11 cellular contexts compared by ENCODE assay signal in genomic region chr2:23330214-23330613, GRCh38. TPM values are rescaled to one million over a fixed set of nuclear protein-coding genes. Genes with fewer than 3 reads are reported as not detected.
DNase-seq lines count a peak whose midpoint lies in the region; ATAC-seq, FAIRE-seq and TF ChIP-seq lines count a peak whose summit lies in the region.
"Had no signal": no experiment of that assay in that cellular context is flagged by ENCODE, and none has a peak within 500 bp of the region (broad histone marks: within the 10 kb centered on the region; RNA-seq: fewer than 3 reads in every experiment).

No MANE protein-coding gene starts in this region.

- POLR2A ChIA-PET in HEK293 (lab: Yijun Ruan, JAX), result no interaction called here
- POLR2A ChIA-PET in SK-N-SH (lab: Yijun Ruan, JAX), result no interaction called here

- peak; percentile 17; the same call in 1 of the 2 replicates for TF ChIP-seq RAD21 in SK-N-SH (IDR thresholded peaks at IDR 0.05; ENCODE audit: low read length)

- ATAC-seq in HG03175 (IDR thresholded peaks at IDR 0.05; ENCODE audit: unreplicated experiment) (no peak), GM19455 (IDR thresholded peaks at IDR 0.05; ENCODE audit: unreplicated experiment) (no peak)
- ATAC-seq: body of pancreas, psoas muscle had no signal

- no peak overlapping the region for H3K27ac ChIP-seq in HEK293 (ENCODE audit: extremely low read depth, low read depth, low read length)
- no peak overlapping the region for H3K27ac ChIP-seq in SK-N-SH (ENCODE audit: low read depth in 2 of 2, low read length in 1 of 2)
- H3K27ac ChIP-seq: body of pancreas, psoas muscle had no signal

- H3K4me2 ChIP-seq in SK-N-SH, result no peak overlapping the region

- TF ChIP-seq CTCF in D721Med (IDR thresholded peaks at IDR 0.05; ENCODE audit: insufficient read depth, missing control alignments) (peak; percentile 37), HEK293 (tag by site-specific recombination; IDR thresholded peaks at IDR 0.05) (peak; percentile 17; the same call in 1 of the 2 replicates), SK-N-SH (IDR thresholded peaks at IDR 0.05) (peak; percentile 24; the same call in 1 of the 2 replicates), kidney epithelial cell (IDR thresholded peaks at IDR 0.05; ENCODE audit: insufficient read depth, low read length, poor library complexity, severe bottlenecking) (peak; percentile 8)

- TF ChIP-seq EP300 in SK-N-SH (IDR thresholded peaks at IDR 0.05; ENCODE audit: borderline replicate concordance in 1 of 2, low read depth in 1 of 2, low read length in 1 of 2), result no peak

- no peak for FAIRE-seq in D721Med (lab: Jason Lieb, UNC)

- no peak overlapping the region for H2AFZ ChIP-seq in SK-N-SH (ENCODE audit: low read depth)

- no peaks in the 10 kb centered on the region for H3F3A ChIP-seq in SK-N-SH (replicated peaks; ENCODE audit: insufficient read depth)

- H3K27me3 ChIP-seq in SK-N-SH (ENCODE audit: insufficient read depth) (peaks cover 15% of the 10 kb centered on the region; the same call in 1 of the 2 replicates), kidney epithelial cell (ENCODE audit: control insufficient read depth, insufficient read depth, low read length) (peaks cover 9% of the 10 kb centered on the region)
- H3K27me3 ChIP-seq: body of pancreas had no signal

- H3K4me1 ChIP-seq in HEK293 (ENCODE audit: control insufficient read depth, insufficient read depth, low read length), result no peaks in the 10 kb centered on the region
- peaks cover 0 to 16% of the 10 kb centered on the region in 2 experiments; a peak in 1 of 4 replicates for H3K4me1 ChIP-seq in SK-N-SH (ENCODE audit: control insufficient read depth in 1 of 2, insufficient read depth in 2 of 2, low read depth in 1 of 2, low read length in 1 of 2)
- H3K4me1 ChIP-seq: body of pancreas, psoas muscle had no signal

- H3K9me3 ChIP-seq in HEK293 (ENCODE audit: control insufficient read depth, insufficient read depth, low read depth, low read length) (no peaks in the 10 kb centered on the region), SK-N-SH (no peaks in the 10 kb centered on the region)
- H3K9me3 ChIP-seq: body of pancreas, psoas muscle had no signal

- H3K9me2 ChIP-seq in SK-N-SH, result no peaks in the 10 kb centered on the region

- in situ Hi-C loops in G401 (cut with HindIII; ENCODE audit: low sequenced_read_pairs), result no loop called here

- CTCF ChIA-PET in HEK293 (lab: Yijun Ruan, JAX), result interaction anchor here (0.6 to 1.4 kb wide), 5 partner anchors 17 to 1006 kb away, joined by 3 to 6 read pairs (median 3); no protein-coding TSS in a partner anchor
- CTCF ChIA-PET in SK-N-SH (lab: Yijun Ruan, JAX), result interaction anchor here (0.9 to 2.2 kb wide), 4 partner anchors 9 to 21 kb away, joined by 3 to 8 read pairs (median 4); no protein-coding TSS in a partner anchor

- H3K4me3 ChIP-seq in HEK293 (ENCODE audit: low read depth, low read length) (no peak overlapping the region), SK-N-SH (ENCODE audit: low read depth in 2 of 2, low read length in 1 of 2) (no peak overlapping the region), kidney epithelial cell (ENCODE audit: low read depth, low read length) (no peak overlapping the region)
- H3K4me3 ChIP-seq: body of pancreas, psoas muscle had no signal

- WGBS in SK-N-SH (ENCODE audit: low lambda C conversion rate), result 56% methylated on average over 5 of the region's 5 CpGs

- no peak for DNase-seq in D721Med (ENCODE audit: insufficient read length, low spot score)
- no peak for DNase-seq in SK-N-SH
- DNase-seq in kidney epithelial cell (ENCODE audit: low read depth), result no peak
- DNase-seq in G401 (ENCODE audit: low spot score), result no peak
- DNase-seq in SHP77 treated with DMSO at 0.1 percent for 48 hours (lab: John Stamatoyannopoulos, UW), result no peak
- DNase-seq: NCI-H1105, psoas muscle had no signal

- H4K20me1 ChIP-seq in SK-N-SH (ENCODE audit: insufficient read depth), result no peaks in the 10 kb centered on the region

- H3K36me3 ChIP-seq in HEK293 (ENCODE audit: control insufficient read depth in 2 of 2, insufficient read depth in 1 of 2, low read length in 2 of 2) (no peaks in the 10 kb centered on the region), SK-N-SH (replicated peaks in 1 of 2; ENCODE audit: control insufficient read depth in 1 of 2, insufficient read depth in 2 of 2, low read length in 1 of 2) (no peaks in the 10 kb centered on the region), kidney epithelial cell (ENCODE audit: control insufficient read depth, insufficient read depth, low read length) (no peaks in the 10 kb centered on the region)

- H3K79me2 ChIP-seq in SK-N-SH (ENCODE audit: insufficient read depth), result no peaks in the 10 kb centered on the region

- H3K9ac ChIP-seq in SK-N-SH, result no peak overlapping the region

TF ChIP-seq in HEK293, 187 proteins besides CTCF, POLR2A, EP300 and RAD21 (continues in another document):
- TF ChIP-seq, protein P1, sequence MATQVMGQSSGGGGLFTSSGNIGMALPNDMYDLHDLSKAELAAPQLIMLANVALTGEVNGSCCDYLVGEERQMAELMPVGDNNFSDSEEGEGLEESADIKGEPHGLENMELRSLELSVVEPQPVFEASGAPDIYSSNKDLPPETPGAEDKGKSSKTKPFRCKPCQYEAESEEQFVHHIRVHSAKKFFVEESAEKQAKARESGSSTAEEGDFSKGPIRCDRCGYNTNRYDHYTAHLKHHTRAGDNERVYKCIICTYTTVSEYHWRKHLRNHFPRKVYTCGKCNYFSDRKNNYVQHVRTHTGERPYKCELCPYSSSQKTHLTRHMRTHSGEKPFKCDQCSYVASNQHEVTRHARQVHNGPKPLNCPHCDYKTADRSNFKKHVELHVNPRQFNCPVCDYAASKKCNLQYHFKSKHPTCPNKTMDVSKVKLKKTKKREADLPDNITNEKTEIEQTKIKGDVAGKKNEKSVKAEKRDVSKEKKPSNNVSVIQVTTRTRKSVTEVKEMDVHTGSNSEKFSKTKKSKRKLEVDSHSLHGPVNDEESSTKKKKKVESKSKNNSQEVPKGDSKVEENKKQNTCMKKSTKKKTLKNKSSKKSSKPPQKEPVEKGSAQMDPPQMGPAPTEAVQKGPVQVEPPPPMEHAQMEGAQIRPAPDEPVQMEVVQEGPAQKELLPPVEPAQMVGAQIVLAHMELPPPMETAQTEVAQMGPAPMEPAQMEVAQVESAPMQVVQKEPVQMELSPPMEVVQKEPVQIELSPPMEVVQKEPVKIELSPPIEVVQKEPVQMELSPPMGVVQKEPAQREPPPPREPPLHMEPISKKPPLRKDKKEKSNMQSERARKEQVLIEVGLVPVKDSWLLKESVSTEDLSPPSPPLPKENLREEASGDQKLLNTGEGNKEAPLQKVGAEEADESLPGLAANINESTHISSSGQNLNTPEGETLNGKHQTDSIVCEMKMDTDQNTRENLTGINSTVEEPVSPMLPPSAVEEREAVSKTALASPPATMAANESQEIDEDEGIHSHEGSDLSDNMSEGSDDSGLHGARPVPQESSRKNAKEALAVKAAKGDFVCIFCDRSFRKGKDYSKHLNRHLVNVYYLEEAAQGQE (tag by site-specific recombination; IDR thresholded peaks at IDR 0.05), result peak; percentile 91
- TF ChIP-seq ZNF654 (tag by site-specific recombination; IDR thresholded peaks at IDR 0.05; ENCODE audit: low read depth) (0 out of 2 replicates have a peak, but pooled peaks have one; percentile 4), ZNF830 (tag by site-specific recombination; IDR thresholded peaks at IDR 0.05; ENCODE audit: low read depth) (no peak), ZNF341 (tag by site-specific recombination; IDR thresholded peaks at IDR 0.05; ENCODE audit: low read depth) (no peak)

TF ChIP-seq in SK-N-SH, 30 proteins besides CTCF, POLR2A, EP300 and RAD21:
- TF ChIP-seq, protein P1 (IDR thresholded peaks at IDR 0.05; ENCODE audit: low read depth, low read length), result peak; percentile 93
- TF ChIP-seq SMC3 (IDR thresholded peaks at IDR 0.05; ENCODE audit: low read depth, low read length), result no peak
TF ChIP-seq in SK-N-SH: peak in this region for 1.

RNA-seq across cellular contexts. Expression of gene KLHL29, which starts 54.8 kb away (rescaled TPM):
- polyA plus RNA-seq in SK-N-SH (2012; rRNA removed), result 4.2 and 4.6 TPM in 2 replicates
- 2.9 and 3.8 TPM in 2 replicates for polyA plus RNA-seq in SK-N-SH (2012; cell fraction: cytosol; rRNA removed)
- polyA plus RNA-seq in SK-N-SH (2012; cell fraction: nucleus; rRNA removed), result 17.7 and 21.5 TPM in 2 replicates
- 11.6 and 12.4 TPM in 2 replicates for total RNA-seq in kidney epithelial cell
- total RNA-seq in G401 (2014; rRNA removed; shearing (Covaris generic)), result not detected in 2 replicates

Comparison
In these comparisons a context has a peak if more than half of its experiments do, and no peak if none do; other contexts are left out.
1. RNA of gene KLHL29, which starts 54.8 kb away (total RNA-seq): 11.6 to 12.4 TPM in kidney epithelial cell; not detected in G401; every median in the first group is over 10 times any median in the second.
2. Peak in every context shown above with its lines, with median percentiles within 50 percentile points of each other: CTCF ChIP-seq.